ENCODE assay signal across 8 cellular contexts in genomic region chr7:18505870-18506460, GRCh38. TPM values are rescaled to one million over a fixed set of nuclear protein-coding genes. Genes with fewer than 3 reads are reported as not detected.
DNase-seq lines count a peak whose midpoint lies in the region; ATAC-seq and FAIRE-seq lines count a peak whose summit lies in the region.

No MANE protein-coding gene starts in this region.

- DNase-seq in GM18507 (ENCODE audit: extremely low spot score, insufficient read length, low read depth) (no peak), OCI-M1 (lab: John Stamatoyannopoulos, UW) (peak; percentile 13), myocyte (ENCODE audit: low read depth) (peak; percentile 85), NCI-H2196 (lab: John Stamatoyannopoulos, UW; ENCODE audit: unreplicated experiment) (no peak), NCI-H1436 treated with DMSO at 0.1 percent for 48 hours (lab: John Stamatoyannopoulos, UW) (no peak), NCI-H1417 (lab: John Stamatoyannopoulos, UW) (no peak), NCI-H526 (lab: John Stamatoyannopoulos, UW) (no peak)

- ATAC-seq in HG02623 (IDR thresholded peaks at IDR 0.05; ENCODE audit: unreplicated experiment), result peak; percentile 30

- FAIRE-seq in GM18507 (lab: Jason Lieb, UNC), result peak; percentile 67

RNA-seq across cellular contexts. Expression of gene HDAC9, which starts 10.4 kb away (rescaled TPM):
- total RNA-seq in myocyte, result 21.0 and 136 TPM in 2 replicates
- polyA plus RNA-seq in myocyte (2012), result 10.6 TPM

Comparison
In these comparisons a context has a peak if more than half of its experiments do, and no peak if none do; other contexts are left out.
1. DNase-seq: peak in OCI-M1 (single experiment) and myocyte (single experiment); none in GM18507 (single experiment), NCI-H2196 (single experiment), NCI-H1436 treated with DMSO at 0.1 percent for 48 hours (single experiment), NCI-H1417 (0 of 3) and NCI-H526 (0 of 2).